ENCODE assay signal across 8 cellular contexts in genomic region chr14:91830777-91831176, GRCh38. TPM values are rescaled to one million over a fixed set of nuclear protein-coding genes. Genes with fewer than 3 reads are reported as not detected.
DNase-seq lines count a peak whose midpoint lies in the region; ATAC-seq and TF ChIP-seq lines count a peak whose summit lies in the region.

No MANE protein-coding gene starts in this region.

- H3K9ac ChIP-seq in HUES6 (ENCODE audit: low read length) (no peak overlapping the region), MM.1S (ENCODE audit: low read length) (no peak overlapping the region)

- H3K9me2 ChIP-seq in hepatocyte (replicated peaks; ENCODE audit: insufficient read depth) (no peaks in the 10 kb centered on the region), MM.1S (replicated peaks; ENCODE audit: insufficient read depth, low read length) (no peaks in the 10 kb centered on the region)

- 42% methylated on average over 3 of the region's 3 CpGs for WGBS in hepatocyte (ENCODE audit: low lambda C conversion rate, missing lambda C conversion rate)
- WGBS in tibial nerve, 2 donors: 31 to 34% methylated on average over 3 of the region's 3 CpGs

- peak; percentile 100 for DNase-seq in DMS79 treated with DMSO at 0.1 percent for 48 hours (lab: John Stamatoyannopoulos, UW)
- DNase-seq in hepatocyte (ENCODE audit: low spot score): peak; percentile 9
- no peak for DNase-seq in MM.1S
- no peak for DNase-seq in NCI-H2227 treated with DMSO at 0.1 percent for 48 hours (lab: John Stamatoyannopoulos, UW)
- DNase-seq in tibial nerve (ENCODE audit: low spot score in 2 of 2): no peak

- H3K4me2 ChIP-seq in hepatocyte (peak overlapping the region; percentile 59), MM.1S (ENCODE audit: low read depth, low read length) (no peak overlapping the region)

- H3K4me3 ChIP-seq in HUES6 (ENCODE audit: low read depth, low read length): peak overlapping the region; percentile 10; the same call in 1 of the 2 replicates
- H3K4me3 ChIP-seq in hepatocyte: no peak overlapping the region
- no peak overlapping the region for H3K4me3 ChIP-seq in MM.1S (ENCODE audit: low read length)
- H3K4me3 ChIP-seq in tibial nerve: no peak overlapping the region

- no peak overlapping the region for H2AFZ ChIP-seq in hepatocyte
- no peak overlapping the region for H2AFZ ChIP-seq in MM.1S (ENCODE audit: low read length)

- no peaks in the 10 kb centered on the region for H3K36me3 ChIP-seq in HUES6 (ENCODE audit: control insufficient read depth, insufficient read depth, low read length)
- no peaks in the 10 kb centered on the region for H3K36me3 ChIP-seq in hepatocyte (replicated peaks; ENCODE audit: insufficient read depth, low read depth)
- no peaks in the 10 kb centered on the region for H3K36me3 ChIP-seq in MM.1S (replicated peaks; ENCODE audit: insufficient read depth, low read length)
- no peaks in the 10 kb centered on the region for H3K36me3 ChIP-seq in tibial nerve

- ATAC-seq in GM21423 (IDR thresholded peaks at IDR 0.05; ENCODE audit: unreplicated experiment) (peak; percentile 79), GM18519 (IDR thresholded peaks at IDR 0.05; ENCODE audit: low FRiP score, unreplicated experiment) (no peak)

- H3K27me3 ChIP-seq in HUES6 (ENCODE audit: control insufficient read depth, insufficient read depth, low read length): peaks cover 14% of the 10 kb centered on the region
- no peaks in the 10 kb centered on the region for H3K27me3 ChIP-seq in hepatocyte
- H3K27me3 ChIP-seq in MM.1S (replicated peaks; ENCODE audit: insufficient read depth, low read length): no peaks in the 10 kb centered on the region
- no peaks in the 10 kb centered on the region for H3K27me3 ChIP-seq in tibial nerve

- no peak for TF ChIP-seq EP300 in tibial nerve (IDR thresholded peaks at IDR 0.05)

- H3K27ac ChIP-seq in HUES6 (ENCODE audit: low read depth, low read length): no peak overlapping the region
- no peak overlapping the region for H3K27ac ChIP-seq in hepatocyte
- H3K27ac ChIP-seq in MM.1S (ENCODE audit: low read length): no peak overlapping the region
- H3K27ac ChIP-seq in tibial nerve: no peak overlapping the region

- TF ChIP-seq CTCF in hepatocyte (IDR thresholded peaks at IDR 0.05; ENCODE audit: poor library complexity): no peak
- TF ChIP-seq CTCF in MM.1S (IDR thresholded peaks at IDR 0.05; ENCODE audit: low read length): no peak
- no peak for TF ChIP-seq CTCF in tibial nerve (IDR thresholded peaks at IDR 0.05)

- H4K20me1 ChIP-seq in hepatocyte (ENCODE audit: insufficient read depth, poor library complexity, severe bottlenecking) (no peaks in the 10 kb centered on the region), MM.1S (ENCODE audit: insufficient read depth, low read length) (no peaks in the 10 kb centered on the region)

- peaks cover 6% of the 10 kb centered on the region; the same call in 1 of the 2 replicates for H3K9me3 ChIP-seq in HUES6 (ENCODE audit: control insufficient read depth, insufficient read depth, low read depth, low read length)
- no peaks in the 10 kb centered on the region for H3K9me3 ChIP-seq in hepatocyte (ENCODE audit: low read depth)
- no peaks in the 10 kb centered on the region for H3K9me3 ChIP-seq in MM.1S (replicated peaks; ENCODE audit: insufficient read depth, low read length)
- peaks cover 0 to 8% (median 0%) of the 10 kb centered on the region in 4 donors for H3K9me3 ChIP-seq in tibial nerve

- peaks cover 24% of the 10 kb centered on the region for H3K4me1 ChIP-seq in HUES6 (ENCODE audit: control insufficient read depth, insufficient read depth, low read length)
- H3K4me1 ChIP-seq in hepatocyte (ENCODE audit: insufficient read depth): no peaks in the 10 kb centered on the region
- no peaks in the 10 kb centered on the region for H3K4me1 ChIP-seq in MM.1S (ENCODE audit: low read length)
- peaks cover 0 to 11% (median 5%) of the 10 kb centered on the region in 4 donors for H3K4me1 ChIP-seq in tibial nerve

- H3F3A ChIP-seq in MM.1S (ENCODE audit: insufficient read depth, low read length): no peaks in the 10 kb centered on the region

- peaks cover 90% of the 10 kb centered on the region for H3K79me2 ChIP-seq in hepatocyte
- no peaks in the 10 kb centered on the region for H3K79me2 ChIP-seq in MM.1S (ENCODE audit: low read length)

- TF ChIP-seq POLR2A in tibial nerve (IDR thresholded peaks at IDR 0.05): no peak

RNA-seq across cellular contexts. Expression of gene TC2N, which starts 36.6 kb away (rescaled TPM):
- total RNA-seq in hepatocyte (72.6 and 77.2 TPM in 2 replicates), tibial nerve (10 to 100 TPM; 23.4 to 35.2 (median 25.7) TPM)
- 19.1 and 22.0 TPM in 2 replicates for polyA plus RNA-seq in hepatocyte

Comparison
In these comparisons a context has a peak if more than half of its experiments do, and no peak if none do; other contexts are left out.
1. DNase-seq: peak in DMS79 treated with DMSO at 0.1 percent for 48 hours (single experiment) and hepatocyte (single experiment); none in MM.1S (single experiment), NCI-H2227 treated with DMSO at 0.1 percent for 48 hours (single experiment) and tibial nerve (0 of 2).